In genomic region chr10:8192301-8192700, GRCh38 we compare ENCODE assay signal across 35 cellular contexts.
"Had no signal": no experiment of that assay in that cellular context is flagged by ENCODE, and none has a peak within 500 bp of the region (broad histone marks: within the 10 kb centered on the region; RNA-seq: fewer than 3 reads in every experiment).

No MANE protein-coding gene starts in this region.

- DNase-seq: Karpas-422, Kasumi-1, KG1, MG63, MM.1S, MV-4-11, NCI-H1048, NCI-H1092, NCI-H1092 treated with DMSO at 0.1 percent for 48 hours, NCI-H1105, NCI-H1105 treated with DMSO at 0.1 percent for 48 hours, NCI-H1417, NCI-H1417 treated with DMSO at 0.1 percent for 48 hours, NCI-H1436, NCI-H1436 treated with DMSO at 0.1 percent for 48 hours, NCI-H146, NCI-H1694, NCI-H1694 treated with DMSO at 0.1 percent for 48 hours, NCI-H187, NCI-H187 treated with DMSO at 0.1 percent for 48 hours, NCI-H1930, NCI-H2029, NCI-H2029 treated with DMSO at 0.1 percent for 48 hours, NCI-H2081, NCI-H2081 treated with DMSO at 0.1 percent for 48 hours, NCI-H2107, NCI-H2171, NCI-H2171 treated with DMSO at 0.1 percent for 48 hours, NCI-H2227 treated with DMSO at 0.1 percent for 48 hours, NCI-H226, NCI-H345, NCI-H446, NCI-H446 treated with DMSO at 0.1 percent for 48 hours, NCI-H510A had no signal

- H3K4me3 ChIP-seq: MG63 had no signal

- H3K4me2 ChIP-seq: KMS-11 had no signal

- H3K36me3 ChIP-seq: MG63 had no signal

- H3K27me3 ChIP-seq: MG63 had no signal

- H3K27ac ChIP-seq: KMS-11 had no signal

- H3K9me3 ChIP-seq: MG63 had no signal

- H3K9ac ChIP-seq: KMS-11 had no signal
